ENCODE assay signal across 26 cellular contexts in the genomic region with DNA sequence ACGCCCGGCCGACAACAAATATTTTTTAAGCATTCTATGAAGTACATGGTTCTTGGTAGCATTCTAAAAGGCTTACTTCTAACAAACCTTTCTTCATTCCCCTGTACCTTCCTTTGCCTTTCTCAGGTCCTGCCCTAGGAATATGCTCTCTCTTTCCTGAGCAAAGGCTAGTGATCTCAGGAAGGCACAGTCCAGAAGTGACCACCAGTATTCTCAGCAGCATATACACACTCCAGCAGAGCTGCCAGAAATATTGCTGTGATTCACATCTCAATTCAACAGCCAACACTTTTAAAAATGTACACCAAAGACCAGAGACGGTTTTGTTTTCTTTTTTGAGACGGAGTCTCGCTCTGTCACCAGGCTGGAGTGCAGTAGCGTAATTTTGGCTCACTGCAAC.
"Had no signal": no experiment of that assay in that cellular context is flagged by ENCODE, and none has a peak within 500 bp of the region (broad histone marks: within the 10 kb centered on the region; RNA-seq: fewer than 3 reads in every experiment).

No MANE protein-coding gene starts in this region.

- H3K9me3 Mint-ChIP-seq: activated B cell treated with CpG ODN at 0.5 μM for 24 hours; activated naive CD4-positive, alpha-beta T cell treated with anti-CD3 and anti-CD28 coated beads for 36 hours; activated T-cell treated with anti-CD3 and anti-CD28 coated beads, Interleukin-2, amount 50 U/mL, for 4 hours; dendritic cell treated with granulocyte-macrophage colony-stimulating factor and Interleukin-4, amounts not matched to agents 40 ng/mL and 50 ng/mL, for 4 days; immature natural killer cell; naive thymus-derived CD8-positive, alpha-beta T cell; stimulated activated naive CD8-positive, alpha-beta T cell treated with anti-CD3 and anti-CD28 coated beads, Interleukin-15, amount 100 ng/mL, for 72 hours; T-cell had no signal

- H2AFZ ChIP-seq: hepatocyte had no signal

- H3K27me3 ChIP-seq: body of pancreas, foreskin keratinocyte, hepatocyte, left lung, transverse colon had no signal

- H3K36me3 ChIP-seq: prostate gland had no signal

- H3K27ac ChIP-seq: body of pancreas, foreskin keratinocyte, hepatocyte, left lung, prostate gland, skin epidermis, transverse colon had no signal

- H3K27me3 Mint-ChIP-seq: activated B cell treated with CpG ODN at 0.5 μM for 24 hours; activated CD4-positive, alpha-beta T cell treated with anti-CD3 and anti-CD28 coated beads for 36 hours; dendritic cell treated with granulocyte-macrophage colony-stimulating factor and Interleukin-4, amounts not matched to agents 40 ng/mL and 50 ng/mL, for 4 days; naive thymus-derived CD8-positive, alpha-beta T cell; stimulated activated naive CD8-positive, alpha-beta T cell treated with anti-CD3 and anti-CD28 coated beads, Interleukin-15, amount 100 ng/mL, for 72 hours; T-cell had no signal

- H3K9me3 ChIP-seq: body of pancreas, left lung, prostate gland, transverse colon had no signal

- H3K4me3 ChIP-seq: body of pancreas, hepatocyte, left lung, lung, prostate gland, skin epidermis, transverse colon had no signal

- H3K4me3 Mint-ChIP-seq: activated B cell treated with CpG ODN at 0.5 μM for 24 hours; activated CD4-positive, alpha-beta T cell treated with anti-CD3 and anti-CD28 coated beads for 36 hours; activated naive CD4-positive, alpha-beta T cell treated with anti-CD3 and anti-CD28 coated beads for 36 hours; activated T-cell treated with anti-CD3 and anti-CD28 coated beads, Interleukin-2, amount 50 U/mL, for 4 hours; dendritic cell treated with granulocyte-macrophage colony-stimulating factor and Interleukin-4, amounts not matched to agents 40 ng/mL and 50 ng/mL, for 4 days; immature natural killer cell; naive thymus-derived CD8-positive, alpha-beta T cell; stimulated activated naive CD8-positive, alpha-beta T cell treated with anti-CD3 and anti-CD28 coated beads, Interleukin-15, amount 100 ng/mL, for 72 hours; T-cell had no signal

- DNase-seq: activated B cell treated with CpG ODN at 0.5 μM for 24 hours; activated CD4-positive, alpha-beta T cell treated with anti-CD3 and anti-CD28 coated beads for 36 hours; activated CD4-positive, alpha-beta T cell treated with anti-CD3 and anti-CD28 coated beads, Interleukin-2, amount 50 U/mL, for 4 hours; activated CD8-positive, alpha-beta memory T cell treated with anti-CD3 and anti-CD28 coated beads for 24 hours; activated CD8-positive, alpha-beta memory T cell treated with anti-CD3 and anti-CD28 coated beads, Interleukin-2, amount 50 U/mL, for 48 hours; activated naive CD4-positive, alpha-beta T cell treated with anti-CD3 and anti-CD28 coated beads for 36 hours; activated T-cell treated with anti-CD3 and anti-CD28 coated beads, Interleukin-2, amount 50 U/mL, for 4 hours; body of pancreas; effector CD4-positive, alpha-beta T cell; foreskin keratinocyte; glutamatergic neuron; immature natural killer cell; left lung; naive thymus-derived CD8-positive, alpha-beta T cell; right cardiac atrium; stimulated activated CD4-positive, alpha-beta T cell treated with anti-CD3 and anti-CD28 coated beads, Interleukin-1b, Interleukin-23, amount 100 ng/mL, for 48 hours; stimulated activated naive CD8-positive, alpha-beta T cell treated with anti-CD3 and anti-CD28 coated beads, Interleukin-15, amount 100 ng/mL, for 72 hours; T-cell; T-helper 9 cell; transverse colon had no signal

- ATAC-seq: activated T-cell treated with anti-CD3 and anti-CD28 coated beads, Interleukin-2, amount 50 U/mL, for 4 hours had no signal

- H3K4me2 ChIP-seq: hepatocyte had no signal

- FAIRE-seq: urothelium cell line had no signal

- H3K27ac Mint-ChIP-seq: activated B cell treated with CpG ODN at 0.5 μM for 24 hours; activated CD4-positive, alpha-beta T cell treated with anti-CD3 and anti-CD28 coated beads for 36 hours; activated naive CD4-positive, alpha-beta T cell treated with anti-CD3 and anti-CD28 coated beads for 36 hours; dendritic cell treated with granulocyte-macrophage colony-stimulating factor and Interleukin-4, amounts not matched to agents 40 ng/mL and 50 ng/mL, for 4 days; T-cell had no signal
